17 cellular contexts compared by ENCODE assay signal in the genomic region with DNA sequence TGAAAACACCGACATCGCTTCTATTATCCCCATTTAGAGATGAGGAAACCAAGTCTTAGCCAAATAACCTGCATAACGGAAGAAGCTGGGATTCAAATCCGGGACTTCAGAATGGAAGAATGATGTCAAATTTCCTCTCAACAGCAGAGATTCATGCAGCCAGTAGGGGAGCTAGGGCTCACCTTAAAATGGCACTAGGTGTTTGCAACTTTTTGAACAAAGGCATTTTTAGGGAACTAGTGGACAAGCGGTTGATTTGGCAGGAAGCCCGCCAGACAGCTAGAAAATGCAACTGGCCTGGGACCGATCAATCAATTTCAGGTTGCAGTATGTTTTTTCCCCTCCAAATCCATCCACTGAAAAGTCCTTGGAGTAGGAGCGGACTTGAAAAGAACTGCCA.
DNase-seq lines count a peak whose midpoint lies in the region; ATAC-seq, FAIRE-seq and TF ChIP-seq lines count a peak whose summit lies in the region.
"Had no signal": no experiment of that assay in that cellular context is flagged by ENCODE, and none has a peak within 500 bp of the region (broad histone marks: within the 10 kb centered on the region; RNA-seq: fewer than 3 reads in every experiment).

No MANE protein-coding gene starts in this region.

- H3K9ac ChIP-seq in fibroblast of lung (ENCODE audit: insufficient read depth, low read length): no peak overlapping the region

- CTCF ChIA-PET in A549 (lab: Yijun Ruan, JAX): interaction anchor here (1.0 to 1.4 kb wide), 3 partner anchors 492 to 548 kb away, joined by 3 to 4 read pairs (median 3); no protein-coding TSS in a partner anchor
- CTCF ChIA-PET in OCI-LY7 (lab: Charles Lee; ENCODE audit: unreplicated experiment): no interaction called here

- no peaks in the 10 kb centered on the region for H4K20me1 ChIP-seq in fibroblast of lung (ENCODE audit: control insufficient read depth, extremely low read depth, insufficient read depth, low read length)
- no peaks in the 10 kb centered on the region for H4K20me1 ChIP-seq in OCI-LY7 (ENCODE audit: insufficient read depth, low read length)

- no peaks in the 10 kb centered on the region for H3K9me3 ChIP-seq in A549
- H3K9me3 ChIP-seq in fibroblast of lung (ENCODE audit: control insufficient read depth, insufficient read depth, low read depth, low read length): no peaks in the 10 kb centered on the region
- H3K9me3 ChIP-seq in OCI-LY7 (ENCODE audit: low read length): no peaks in the 10 kb centered on the region
- no peaks in the 10 kb centered on the region for H3K9me3 ChIP-seq in pancreas
- H3K9me3 ChIP-seq: gastrocnemius medialis, psoas muscle had no signal

- H3K9me2 ChIP-seq in OCI-LY7 (ENCODE audit: insufficient read depth, low read length): no peaks in the 10 kb centered on the region

- no peak for FAIRE-seq in A549 (lab: Jason Lieb, UNC)
- no peak for FAIRE-seq in pancreas (lab: Jason Lieb, UNC)
- FAIRE-seq: urothelium cell line had no signal

- WGBS in A549 (ENCODE audit: missing lambda C conversion rate): 88% methylated on average over 8 of the region's 8 CpGs
- WGBS in pancreas, 2 donors: 90% methylated on average over 8 of the region's 8 CpGs

- no peak for TF ChIP-seq POLR2A in A549 (IDR thresholded peaks at IDR 0.05; ENCODE audit: low read length)

- POLR2A ChIA-PET in A549 (lab: Yijun Ruan, JAX): no interaction called here
- POLR2A ChIA-PET in OCI-LY7 (lab: Charles Lee): no interaction called here

- no peaks in the 10 kb centered on the region for H3K79me2 ChIP-seq in fibroblast of lung (ENCODE audit: control insufficient read depth, insufficient read depth, low read length)
- no peaks in the 10 kb centered on the region for H3K79me2 ChIP-seq in OCI-LY7 (ENCODE audit: insufficient read depth, low read depth, low read length)

- TF ChIP-seq EP300 in A549 (IDR thresholded peaks at IDR 0.05): no peak

- BruUV-seq in OCI-LY7 (replicated peaks; lab: Mats Ljungman, UMichigan): no TSS peak

- ATAC-seq in A549 (no peak), GM19455 (IDR thresholded peaks at IDR 0.05; ENCODE audit: unreplicated experiment) (no peak), GM18907 (IDR thresholded peaks at IDR 0.05; ENCODE audit: unreplicated experiment) (no peak), pancreas (no peak)
- ATAC-seq: gastrocnemius medialis, psoas muscle had no signal

- H3K4me1 ChIP-seq in A549 (peaks cover 18% of the 10 kb centered on the region), fibroblast of lung (ENCODE audit: control insufficient read depth, extremely low read depth, insufficient read depth, low read length) (peaks cover 13% of the 10 kb centered on the region), OCI-LY7 (ENCODE audit: insufficient read depth, low read length, poor library complexity, severe bottlenecking) (no peaks in the 10 kb centered on the region), pancreas (peaks cover 0 to 5% (median 0%) of the 10 kb centered on the region in 3 donors)
- H3K4me1 ChIP-seq: gastrocnemius medialis had no signal

- DNase-seq in A549 (ENCODE audit: low read depth in 1 of 2, low spot score in 1 of 2): no peak
- no peak for DNase-seq in GM13977 (ENCODE audit: low spot score)
- DNase-seq in RPMI8226: peak; percentile 64
- DNase-seq in fibroblast of lung (ENCODE audit: low read depth in 2 of 2): no peak
- no peak for DNase-seq in OCI-LY7 (ENCODE audit: low spot score)
- DNase-seq in pancreas: no peak
- DNase-seq: activated B cell treated with CpG ODN at 0.5 μM for 24 hours; activated naive CD8-positive, alpha-beta T cell treated with anti-CD3 and anti-CD28 coated beads for 36 hours; cortex of kidney; gastrocnemius medialis; Karpas-422; NCI-H2107; NK-92 treated with Interleukin-12 subunit alpha and Interleukin-12 subunit beta, amount 100 ng/mL, for 24 hours; psoas muscle had no signal

- in situ Hi-C loops in GM13977 (cut with MboI; ENCODE audit: low pct_unique_long_range_greater_than_20kb, low sequenced_read_pairs, unreplicated experiment): loop anchor here (5.0 to 10.0 kb wide), 3 partner anchors 133 to 550 kb away; no protein-coding TSS in a partner anchor

- no peak for TF ChIP-seq CTCF in A549 (IDR thresholded peaks at IDR 0.05)
- peak; percentile 14 for TF ChIP-seq CTCF in GM13977 (IDR thresholded peaks at IDR 0.05; ENCODE audit: extremely low read depth, insufficient read depth, missing control alignments)
- peak; percentile 2 to 40 for TF ChIP-seq CTCF in fibroblast of lung (conservative IDR thresholded peaks at IDR 0.05 in 1 of 2, IDR thresholded peaks at IDR 0.05 in 1 of 2; ENCODE audit: low read depth in 1 of 2, low read length in 2 of 2)
- TF ChIP-seq CTCF in OCI-LY7 (conservative IDR thresholded peaks at IDR 0.05; ENCODE audit: low read length): no peak
- TF ChIP-seq CTCF in pancreas (IDR thresholded peaks at IDR 0.05): no peak

- peak; percentile 15 to 32; a peak in 2 of 5 replicates for TF ChIP-seq RAD21 in A549 (conservative IDR thresholded peaks at IDR 0.05 in 1 of 2, IDR thresholded peaks at IDR 0.05 in 1 of 2)

- H3K27me3 ChIP-seq in fibroblast of lung (ENCODE audit: control insufficient read depth, insufficient read depth, low read length): no peaks in the 10 kb centered on the region
- no peaks in the 10 kb centered on the region for H3K27me3 ChIP-seq in pancreas
- H3K27me3 ChIP-seq: gastrocnemius medialis had no signal

- H3K27ac ChIP-seq in A549 (no peak overlapping the region), fibroblast of lung (ENCODE audit: insufficient read depth, low read length) (no peak overlapping the region), OCI-LY7 (ENCODE audit: low read depth, low read length, poor library complexity, severe bottlenecking) (no peak overlapping the region), pancreas (no peak overlapping the region)
- H3K27ac ChIP-seq: gastrocnemius medialis, psoas muscle had no signal

- no peaks in the 10 kb centered on the region for H3K36me3 ChIP-seq in fibroblast of lung (ENCODE audit: control insufficient read depth, insufficient read depth, low read length)
- no peaks in the 10 kb centered on the region for H3K36me3 ChIP-seq in OCI-LY7 (ENCODE audit: insufficient read depth, low read length)
- H3K36me3 ChIP-seq in pancreas: no peaks in the 10 kb centered on the region
- H3K36me3 ChIP-seq: gastrocnemius medialis had no signal

- H3K4me3 ChIP-seq in A549 (no peak overlapping the region), fibroblast of lung (replicated peaks in 1 of 4; ENCODE audit: control extremely low read depth in 1 of 4, insufficient read depth in 1 of 4, low read depth in 3 of 4, low read length in 4 of 4) (no peak overlapping the region), OCI-LY7 (ENCODE audit: low read depth, low read length, poor library complexity, severe bottlenecking) (no peak overlapping the region), pancreas (no peak overlapping the region)
- H3K4me3 ChIP-seq: gastrocnemius medialis, psoas muscle had no signal

- H2AFZ ChIP-seq in fibroblast of lung (ENCODE audit: low read length) (no peak overlapping the region), OCI-LY7 (ENCODE audit: low read length) (no peak overlapping the region)

- intact Hi-C loops in OCI-LY7 (cut with micrococcal nuclease; ENCODE audit: unreplicated experiment) (no loop called here), pancreas (cut with DNase I) (loop anchor here in 1 of 3 donors (10.0 kb wide), 2 partner anchors 130 to 490 kb away; no protein-coding TSS in a partner anchor)

- H3K4me2 ChIP-seq in A549: no peak overlapping the region
- no peak overlapping the region for H3K4me2 ChIP-seq in fibroblast of lung (ENCODE audit: extremely low read depth, insufficient read depth, low read length)
- no peak overlapping the region for H3K4me2 ChIP-seq in OCI-LY7 (ENCODE audit: low read length)

TF ChIP-seq in A549, 52 proteins besides CTCF, POLR2A, EP300 and RAD21 (continues in another document):
- TF ChIP-seq EHF (CRISPR knock-in tag; IDR thresholded peaks at IDR 0.05): no peak
- no peak for TF ChIP-seq CHD4 (IDR thresholded peaks at IDR 0.05; ENCODE audit: borderline replicate concordance)
- TF ChIP-seq CEBPB (IDR thresholded peaks at IDR 0.05): no peak
- no peak for TF ChIP-seq HOXA7 (CRISPR knock-in tag; IDR thresholded peaks at IDR 0.05)
- TF ChIP-seq, protein P1, sequence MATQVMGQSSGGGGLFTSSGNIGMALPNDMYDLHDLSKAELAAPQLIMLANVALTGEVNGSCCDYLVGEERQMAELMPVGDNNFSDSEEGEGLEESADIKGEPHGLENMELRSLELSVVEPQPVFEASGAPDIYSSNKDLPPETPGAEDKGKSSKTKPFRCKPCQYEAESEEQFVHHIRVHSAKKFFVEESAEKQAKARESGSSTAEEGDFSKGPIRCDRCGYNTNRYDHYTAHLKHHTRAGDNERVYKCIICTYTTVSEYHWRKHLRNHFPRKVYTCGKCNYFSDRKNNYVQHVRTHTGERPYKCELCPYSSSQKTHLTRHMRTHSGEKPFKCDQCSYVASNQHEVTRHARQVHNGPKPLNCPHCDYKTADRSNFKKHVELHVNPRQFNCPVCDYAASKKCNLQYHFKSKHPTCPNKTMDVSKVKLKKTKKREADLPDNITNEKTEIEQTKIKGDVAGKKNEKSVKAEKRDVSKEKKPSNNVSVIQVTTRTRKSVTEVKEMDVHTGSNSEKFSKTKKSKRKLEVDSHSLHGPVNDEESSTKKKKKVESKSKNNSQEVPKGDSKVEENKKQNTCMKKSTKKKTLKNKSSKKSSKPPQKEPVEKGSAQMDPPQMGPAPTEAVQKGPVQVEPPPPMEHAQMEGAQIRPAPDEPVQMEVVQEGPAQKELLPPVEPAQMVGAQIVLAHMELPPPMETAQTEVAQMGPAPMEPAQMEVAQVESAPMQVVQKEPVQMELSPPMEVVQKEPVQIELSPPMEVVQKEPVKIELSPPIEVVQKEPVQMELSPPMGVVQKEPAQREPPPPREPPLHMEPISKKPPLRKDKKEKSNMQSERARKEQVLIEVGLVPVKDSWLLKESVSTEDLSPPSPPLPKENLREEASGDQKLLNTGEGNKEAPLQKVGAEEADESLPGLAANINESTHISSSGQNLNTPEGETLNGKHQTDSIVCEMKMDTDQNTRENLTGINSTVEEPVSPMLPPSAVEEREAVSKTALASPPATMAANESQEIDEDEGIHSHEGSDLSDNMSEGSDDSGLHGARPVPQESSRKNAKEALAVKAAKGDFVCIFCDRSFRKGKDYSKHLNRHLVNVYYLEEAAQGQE (IDR thresholded peaks at IDR 0.05): no peak
- TF ChIP-seq MYC (IDR thresholded peaks at IDR 0.05; ENCODE audit: borderline replicate concordance, low read length): no peak
- TF ChIP-seq RCOR1 (IDR thresholded peaks at IDR 0.05; ENCODE audit: low read depth, low read length): no peak
- TF ChIP-seq FOXS1 (CRISPR knock-in tag; IDR thresholded peaks at IDR 0.05): no peak
- no peak for TF ChIP-seq RFX5 (IDR thresholded peaks at IDR 0.05)
- no peak for TF ChIP-seq KDM5A (IDR thresholded peaks at IDR 0.05)
- no peak for TF ChIP-seq ZFP36 (IDR thresholded peaks at IDR 0.05; ENCODE audit: borderline replicate concordance, partially characterized antibody)

Comparison
In these comparisons a context has a peak if more than half of its experiments do, and no peak if none do; other contexts are left out.
1. CTCF ChIP-seq: peak in GM13977 (single experiment) and fibroblast of lung (2 of 2); none in A549 (single experiment), OCI-LY7 (single experiment) and pancreas (0 of 4).